ENCODE assay signal across 1 cellular context in the genomic region with DNA sequence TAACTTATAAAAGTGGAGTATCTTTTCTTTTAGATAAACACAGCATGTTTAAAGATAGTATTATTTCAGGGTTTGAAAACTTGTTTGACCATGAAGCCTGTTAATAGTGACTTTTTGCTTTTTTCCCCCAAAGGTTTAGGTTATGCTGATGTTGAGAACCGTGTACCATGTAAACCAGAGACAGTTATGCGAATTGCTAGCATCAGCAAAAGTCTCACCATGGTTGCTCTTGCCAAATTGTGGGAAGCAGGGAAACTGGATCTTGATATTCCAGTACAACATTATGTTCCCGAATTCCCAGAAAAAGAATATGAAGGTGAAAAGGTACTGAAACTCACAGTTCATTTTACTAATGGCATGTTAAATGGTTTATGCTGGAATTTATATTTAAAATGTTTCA.
TF ChIP-seq lines count a peak whose summit lies in the region.

No MANE protein-coding gene starts in this region.

TF ChIP-seq in GM12878, 131 proteins besides CTCF, POLR2A, EP300 and RAD21:
- TF ChIP-seq ASH2L (IDR thresholded peaks at IDR 0.05; ENCODE audit: borderline replicate concordance, low read depth) (no peak), ATF3 (IDR thresholded peaks at IDR 0.05; ENCODE audit: borderline replicate concordance, extremely low read depth, low read depth, low read length) (no peak), HSF1 (IDR thresholded peaks at IDR 0.05; ENCODE audit: low read depth, low read length) (no peak), ZBED1 (IDR thresholded peaks at IDR 0.05; ENCODE audit: borderline replicate concordance) (no peak), ZNF687 (IDR thresholded peaks at IDR 0.05) (no peak), FOS (IDR thresholded peaks at IDR 0.05; ENCODE audit: borderline replicate concordance, extremely low read depth, insufficient read length) (no peak), BCL3 (IDR thresholded peaks at IDR 0.05; ENCODE audit: borderline replicate concordance, insufficient read depth, low read depth, low read length, poor library complexity, severe bottlenecking) (no peak), RAD51 (IDR thresholded peaks at IDR 0.05) (no peak), RBBP5 (conservative IDR thresholded peaks at IDR 0.05) (no peak)
- TF ChIP-seq, protein P1, sequence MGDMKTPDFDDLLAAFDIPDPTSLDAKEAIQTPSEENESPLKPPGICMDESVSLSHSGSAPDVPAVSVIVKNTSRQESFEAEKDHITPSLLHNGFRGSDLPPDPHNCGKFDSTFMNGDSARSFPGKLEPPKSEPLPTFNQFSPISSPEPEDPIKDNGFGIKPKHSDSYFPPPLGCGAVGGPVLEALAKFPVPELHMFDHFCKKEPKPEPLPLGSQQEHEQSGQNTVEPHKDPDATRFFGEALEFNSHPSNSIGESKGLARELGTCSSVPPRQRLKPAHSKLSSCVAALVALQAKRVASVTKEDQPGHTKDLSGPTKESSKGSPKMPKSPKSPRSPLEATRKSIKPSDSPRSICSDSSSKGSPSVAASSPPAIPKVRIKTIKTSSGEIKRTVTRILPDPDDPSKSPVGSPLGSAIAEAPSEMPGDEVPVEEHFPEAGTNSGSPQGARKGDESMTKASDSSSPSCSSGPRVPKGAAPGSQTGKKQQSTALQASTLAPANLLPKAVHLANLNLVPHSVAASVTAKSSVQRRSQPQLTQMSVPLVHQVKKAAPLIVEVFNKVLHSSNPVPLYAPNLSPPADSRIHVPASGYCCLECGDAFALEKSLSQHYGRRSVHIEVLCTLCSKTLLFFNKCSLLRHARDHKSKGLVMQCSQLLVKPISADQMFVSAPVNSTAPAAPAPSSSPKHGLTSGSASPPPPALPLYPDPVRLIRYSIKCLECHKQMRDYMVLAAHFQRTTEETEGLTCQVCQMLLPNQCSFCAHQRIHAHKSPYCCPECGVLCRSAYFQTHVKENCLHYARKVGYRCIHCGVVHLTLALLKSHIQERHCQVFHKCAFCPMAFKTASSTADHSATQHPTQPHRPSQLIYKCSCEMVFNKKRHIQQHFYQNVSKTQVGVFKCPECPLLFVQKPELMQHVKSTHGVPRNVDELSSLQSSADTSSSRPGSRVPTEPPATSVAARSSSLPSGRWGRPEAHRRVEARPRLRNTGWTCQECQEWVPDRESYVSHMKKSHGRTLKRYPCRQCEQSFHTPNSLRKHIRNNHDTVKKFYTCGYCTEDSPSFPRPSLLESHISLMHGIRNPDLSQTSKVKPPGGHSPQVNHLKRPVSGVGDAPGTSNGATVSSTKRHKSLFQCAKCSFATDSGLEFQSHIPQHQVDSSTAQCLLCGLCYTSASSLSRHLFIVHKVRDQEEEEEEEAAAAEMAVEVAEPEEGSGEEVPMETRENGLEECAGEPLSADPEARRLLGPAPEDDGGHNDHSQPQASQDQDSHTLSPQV (IDR thresholded peaks at IDR 0.05): no peak
